In genomic region chr19:17447704-17448189, GRCh38 we compare ENCODE assay signal across 12 cellular contexts. TPM values are rescaled to one million over a fixed set of nuclear protein-coding genes. Genes with fewer than 3 reads are reported as not detected.
DNase-seq lines count a peak whose midpoint lies in the region; ATAC-seq and TF ChIP-seq lines count a peak whose summit lies in the region.
"Had no signal": no experiment of that assay in that cellular context is flagged by ENCODE, and none has a peak within 500 bp of the region (broad histone marks: within the 10 kb centered on the region; RNA-seq: fewer than 3 reads in every experiment).

No MANE protein-coding gene starts in this region.

- no peak overlapping the region for H2BK120ac ChIP-seq in IMR-90 (ENCODE audit: low read depth, low read length)

- peaks cover 9% of the 10 kb centered on the region for H3K4me1 ChIP-seq in CD4-positive, alpha-beta memory T cell (ENCODE audit: insufficient read depth, low read length)
- H3K4me1 ChIP-seq in IMR-90 (ENCODE audit: control insufficient read depth, insufficient read depth, low read length) = no peaks in the 10 kb centered on the region
- H3K4me1 ChIP-seq in endodermal cell (ENCODE audit: control insufficient read depth, insufficient read depth, low read length) = no peaks in the 10 kb centered on the region

- no peaks in the 10 kb centered on the region for H3K36me3 Mint-ChIP-seq in CD4-positive, alpha-beta memory T cell
- H3K36me3 Mint-ChIP-seq in endodermal cell (ENCODE audit: low read depth) (no peaks in the 10 kb centered on the region), osteocyte (ENCODE audit: unreplicated experiment) (no peaks in the 10 kb centered on the region)
- H3K36me3 Mint-ChIP-seq in activated naive CD4-positive, alpha-beta T cell treated with anti-CD3 and anti-CD28 coated beads, Interleukin-2, amount 50 U/mL, for 72 hours = no peaks in the 10 kb centered on the region

- POLR2A ChIA-PET in CD4-positive, alpha-beta memory T cell (lab: Charles Lee; ENCODE audit: partially characterized antibody) = interaction anchor here (1.4 kb wide), 1 partner anchor 52 kb away, joined by 4 read pairs; no protein-coding TSS in a partner anchor
- POLR2A ChIA-PET in IMR-90 (lab: Charles Lee; ENCODE audit: unreplicated experiment) = no interaction called here

- H3K9me1 ChIP-seq in IMR-90 (ENCODE audit: insufficient read depth, low read length) = no peaks in the 10 kb centered on the region

- no peak overlapping the region for H3K27ac Mint-ChIP-seq in CD4-positive, alpha-beta memory T cell
- H3K27ac Mint-ChIP-seq in endodermal cell (no peak overlapping the region), osteocyte (ENCODE audit: unreplicated experiment) (no peak overlapping the region)
- no peak overlapping the region for H3K27ac Mint-ChIP-seq in activated naive CD4-positive, alpha-beta T cell treated with anti-CD3 and anti-CD28 coated beads, Interleukin-2, amount 50 U/mL, for 72 hours
- H3K27ac Mint-ChIP-seq: immature natural killer cell had no signal

- no peak overlapping the region for H3K27ac ChIP-seq in CD4-positive, alpha-beta memory T cell (ENCODE audit: low read depth, low read length)
- no peak overlapping the region for H3K27ac ChIP-seq in IMR-90 (ENCODE audit: insufficient read depth, low read length)
- H3K27ac ChIP-seq in endodermal cell (ENCODE audit: low read depth, low read length) = no peak overlapping the region
- H3K27ac ChIP-seq: thyroid gland had no signal

- CTCF ChIA-PET in CD4-positive, alpha-beta memory T cell (lab: Charles Lee; ENCODE audit: partially characterized antibody) = interaction anchor here (0.7 to 2.2 kb wide), 6 partner anchors 14 to 59 kb away, joined by 3 to 12 read pairs (median 6); partner anchors contain the start of gene CCDC194
- CTCF ChIA-PET in IMR-90 (lab: Yijun Ruan, JAX) = interaction anchor here (0.7 kb wide), 1 partner anchor 19 kb away, joined by 3 read pairs; no protein-coding TSS in a partner anchor

- WGBS in IMR-90 (ENCODE audit: extremely low coverage in 2 of 2, insufficient read length in 1 of 2), 2 experiments = 90% methylated on average over 1 of the region's 9 CpGs; no CpG with 5 or more reads in 1 of the 2 experiments
- WGBS in endodermal cell (ENCODE audit: insufficient coverage in 1 of 2, insufficient read length in 1 of 2), 2 experiments = 25 to 80% methylated on average over 2 to 9 of the region's 9 CpGs

- no peak for TF ChIP-seq RAD21 in IMR-90 (IDR thresholded peaks at IDR 0.05; ENCODE audit: low read length)

- no peak overlapping the region for H2AK5ac ChIP-seq in IMR-90 (ENCODE audit: low read depth, low read length)

- no peak for DNase-seq in CD4-positive, alpha-beta memory T cell
- DNase-seq in IMR-90 (no peak), endodermal cell (no peak), osteocyte (ENCODE audit: extremely low spot score, unreplicated experiment) (no peak), SK-N-DZ (ENCODE audit: low spot score) (no peak), CD1c-positive myeloid dendritic cell (ENCODE audit: extremely low spot score) (no peak), NCI-H524 (lab: John Stamatoyannopoulos, UW) (no peak)
- no peak for DNase-seq in activated naive CD4-positive, alpha-beta T cell treated with anti-CD3 and anti-CD28 coated beads, Interleukin-2, amount 50 U/mL, for 72 hours (ENCODE audit: low spot score in 2 of 2)
- DNase-seq: NCI-H1436 had no signal

- no TSS peak for BruUV-seq in IMR-90 (replicated peaks; lab: Mats Ljungman, UMichigan)

- H3K4ac ChIP-seq in IMR-90 (ENCODE audit: low read depth, low read length) = no peak overlapping the region

- no peaks in the 10 kb centered on the region for H3K79me1 ChIP-seq in IMR-90 (ENCODE audit: low read depth in 1 of 2, low read length in 2 of 2)

- no peak overlapping the region for H3K56ac ChIP-seq in IMR-90 (ENCODE audit: extremely low read depth, insufficient read depth, low read length)

- H3K36me3 ChIP-seq in CD4-positive, alpha-beta memory T cell (ENCODE audit: insufficient read depth, low read length) = no peaks in the 10 kb centered on the region
- H3K36me3 ChIP-seq in IMR-90 (ENCODE audit: control insufficient read depth, insufficient read depth, low read length) (no peaks in the 10 kb centered on the region), endodermal cell (ENCODE audit: control insufficient read depth, insufficient read depth, low read length) (no peaks in the 10 kb centered on the region)
- H3K36me3 ChIP-seq: thyroid gland had no signal

- peak overlapping the region; percentile 27 to 71 (median 60) for H3K4me3 Mint-ChIP-seq in CD4-positive, alpha-beta memory T cell
- H3K4me3 Mint-ChIP-seq in endodermal cell (peak overlapping the region; percentile 61), osteocyte (ENCODE audit: unreplicated experiment) (peak overlapping the region; percentile 50)

- H2BK20ac ChIP-seq in IMR-90 (ENCODE audit: low read depth, low read length) = no peak overlapping the region

- H3K23ac ChIP-seq in IMR-90 (ENCODE audit: low read depth, low read length) = no peak overlapping the region

- H3K4me3 ChIP-seq in CD4-positive, alpha-beta memory T cell (ENCODE audit: low read length in 2 of 2) = no peak overlapping the region
- H3K4me3 ChIP-seq in IMR-90 (ENCODE audit: insufficient read depth, low read depth, low read length) = peak overlapping the region; percentile 30; the same call in 1 of the 2 replicates
- H3K4me3 ChIP-seq in endodermal cell (ENCODE audit: low read length) = peak overlapping the region; percentile 72

- H3K27me3 ChIP-seq in CD4-positive, alpha-beta memory T cell (ENCODE audit: insufficient read depth, low read length) = no peaks in the 10 kb centered on the region
- H3K27me3 ChIP-seq in IMR-90 (ENCODE audit: control insufficient read depth, insufficient read depth, low read length) (peaks cover 12% of the 10 kb centered on the region), endodermal cell (ENCODE audit: control insufficient read depth, insufficient read depth, low read length, poor library complexity, severe bottlenecking) (peaks cover 24% of the 10 kb centered on the region)
- H3K27me3 ChIP-seq: thyroid gland had no signal

- no peak overlapping the region for H4K5ac ChIP-seq in IMR-90 (ENCODE audit: low read depth, low read length)

- in situ Hi-C loops in IMR-90 (cut with MboI; ENCODE audit: low sequenced_read_pairs) = no loop called here

- no peak overlapping the region for H3K14ac ChIP-seq in IMR-90 (replicated peaks; ENCODE audit: low read depth, low read length)

- no peak overlapping the region for H4K8ac ChIP-seq in IMR-90 (ENCODE audit: low read depth in 2 of 2, low read length in 2 of 2)

- peak overlapping the region; percentile 55 for H2AK9ac ChIP-seq in IMR-90 (replicated peaks; ENCODE audit: low read depth, low read length, poor library complexity)

- H4K91ac ChIP-seq in IMR-90 (ENCODE audit: insufficient read depth, low read depth, low read length) = no peak overlapping the region

- no peaks in the 10 kb centered on the region; the same call in 1 of the 2 replicates for H4K20me1 ChIP-seq in IMR-90 (ENCODE audit: insufficient read depth, low read length)

- H2BK5ac ChIP-seq in IMR-90 (ENCODE audit: low read depth, low read length, poor library complexity, severe bottlenecking) = no peak overlapping the region

- TF ChIP-seq CTCF in IMR-90 (conservative IDR thresholded peaks at IDR 0.05; ENCODE audit: low read depth, low read length) = no peak
- no peak for TF ChIP-seq CTCF in endodermal cell (conservative IDR thresholded peaks at IDR 0.05)
- no peak for TF ChIP-seq CTCF in osteocyte (IDR thresholded peaks at IDR 0.05)

- dilution Hi-C loops in IMR-90 (cut with HindIII; ENCODE audit: low sequenced_read_pairs, unreplicated experiment) = no loop called here

- TF ChIP-seq POLR2A in IMR-90 (IDR thresholded peaks at IDR 0.05; ENCODE audit: low read depth, low read length) = no peak

- H3K9ac ChIP-seq in IMR-90 (ENCODE audit: low read depth, low read length) = no peak overlapping the region
- H3K9ac ChIP-seq in endodermal cell (ENCODE audit: extremely low read depth, low read length, poor library complexity, severe bottlenecking) = no peak overlapping the region

- H3K27me3 Mint-ChIP-seq in CD4-positive, alpha-beta memory T cell = peaks cover 9 to 12% of the 10 kb centered on the region in 2 donors
- H3K27me3 Mint-ChIP-seq in endodermal cell (ENCODE audit: insufficient read depth) (peaks cover 36% of the 10 kb centered on the region), osteocyte (ENCODE audit: unreplicated experiment) (peaks cover 16% of the 10 kb centered on the region)

- no peak overlapping the region for H3K18ac ChIP-seq in IMR-90 (ENCODE audit: low read depth, low read length)

- H2AFZ ChIP-seq in IMR-90 (replicated peaks; ENCODE audit: low read length, poor library complexity) = peak overlapping the region; percentile 80

- H3K9me3 ChIP-seq in CD4-positive, alpha-beta memory T cell (ENCODE audit: control insufficient read depth in 1 of 2, low read length in 2 of 2) = no peaks in the 10 kb centered on the region
- no peaks in the 10 kb centered on the region for H3K9me3 ChIP-seq in IMR-90 (ENCODE audit: control insufficient read depth, insufficient read depth, low read length)
- no peaks in the 10 kb centered on the region for H3K9me3 ChIP-seq in endodermal cell (ENCODE audit: control insufficient read depth, low read length)
- H3K9me3 ChIP-seq: thyroid gland had no signal

- H2BK15ac ChIP-seq in IMR-90 (ENCODE audit: low read depth, low read length) = no peak overlapping the region

- intact Hi-C loops in CD4-positive, alpha-beta memory T cell (cut with micrococcal nuclease) = loop anchor here (1.0 kb wide), 1 partner anchor 52 kb away; no protein-coding TSS in a partner anchor
- intact Hi-C loops in IMR-90 (cut with micrococcal nuclease) = no loop called here

- H3K4me2 ChIP-seq in IMR-90 (ENCODE audit: low read depth, low read length) = peak overlapping the region; percentile 17; the same call in 1 of the 2 replicates

- ATAC-seq in IMR-90 (ENCODE audit: low read depth) = no peak
- ATAC-seq in activated naive CD4-positive, alpha-beta T cell treated with anti-CD3 and anti-CD28 coated beads, Interleukin-2, amount 50 U/mL, for 72 hours = no peak

- H3K9me3 Mint-ChIP-seq in CD4-positive, alpha-beta memory T cell = peaks cover 0 to 3% (median 0%) of the 10 kb centered on the region in 8 donors
- H3K9me3 Mint-ChIP-seq in endodermal cell (no peaks in the 10 kb centered on the region), osteocyte (ENCODE audit: unreplicated experiment) (no peaks in the 10 kb centered on the region)
- H3K9me3 Mint-ChIP-seq in activated naive CD4-positive, alpha-beta T cell treated with anti-CD3 and anti-CD28 coated beads, Interleukin-2, amount 50 U/mL, for 72 hours = peaks cover 0 to 4% of the 10 kb centered on the region in 2 donors
- H3K9me3 Mint-ChIP-seq: immature natural killer cell had no signal

- H3K4me1 Mint-ChIP-seq in CD4-positive, alpha-beta memory T cell = peaks cover 4 to 14% (median 5%) of the 10 kb centered on the region in 4 donors
- H3K4me1 Mint-ChIP-seq in endodermal cell = no peaks in the 10 kb centered on the region
- H3K4me1 Mint-ChIP-seq in osteocyte (ENCODE audit: unreplicated experiment) = peaks cover 4% of the 10 kb centered on the region

RNA-seq across cellular contexts. Expression of gene TMEM221, which starts 0.7 kb away (rescaled TPM):
- not detected for total RNA-seq in CD4-positive, alpha-beta memory T cell
- under 1 TPM in 1 of 2 donors, not detected in 1; 0.09 TPM for polyA plus RNA-seq in CD4-positive, alpha-beta memory T cell
- total RNA-seq in IMR-90 (2012; rRNA removed) = not detected in 2 replicates
- 0.06 and 0.12 TPM in 2 replicates for polyA plus RNA-seq in IMR-90 (2012; rRNA removed)
- polyA plus RNA-seq in IMR-90 (2012; cell fraction: cytosol; rRNA removed) = 0.08 and 0.11 TPM in 2 replicates
- polyA plus RNA-seq in IMR-90 (2012; cell fraction: nucleus; rRNA removed; ENCODE audit: low replicate concordance) = 0.04 and 0.11 TPM in 2 replicates
- total RNA-seq in endodermal cell = 1 to 10 TPM; 3.5 to 4.8 TPM
- polyA plus RNA-seq in endodermal cell (2013, experiment 1 of 2) = 2.2 TPM
- 2.0 TPM for polyA plus RNA-seq in endodermal cell (2013, experiment 2 of 2)
- 0.30 and 0.55 TPM in 2 replicates for total RNA-seq in osteocyte
- polyA plus RNA-seq in SK-N-DZ (2014; cell fraction: cytosol; rRNA removed) = 0.07 and 0.25 TPM in 2 replicates
- polyA plus RNA-seq in SK-N-DZ (2014; cell fraction: nucleus; rRNA removed) = not detected in 2 replicates
- total RNA-seq in activated naive CD4-positive, alpha-beta T cell treated with anti-CD3 and anti-CD28 coated beads, Interleukin-2, amount 50 U/mL, for 72 hours = not detected
- total RNA-seq: RPMI7951 had no signal

RNA-seq across cellular contexts. Expression of gene NXNL1, which starts 13.0 kb away (rescaled TPM):
- total RNA-seq in CD4-positive, alpha-beta memory T cell = not detected
- polyA plus RNA-seq in CD4-positive, alpha-beta memory T cell = not detected
- total RNA-seq in IMR-90 (2012; rRNA removed) = not detected in 2 replicates
- polyA plus RNA-seq in IMR-90 (2012; rRNA removed) = not detected in 2 replicates
- polyA plus RNA-seq in IMR-90 (2012; cell fraction: cytosol; rRNA removed) = not detected in 2 replicates
- not detected in 2 replicates for polyA plus RNA-seq in IMR-90 (2012; cell fraction: nucleus; rRNA removed; ENCODE audit: low replicate concordance)
- total RNA-seq in endodermal cell = not detected
- polyA plus RNA-seq in endodermal cell (2013, experiment 1 of 2) = not detected
- polyA plus RNA-seq in endodermal cell (2013, experiment 2 of 2) = not detected
- not detected in 2 replicates for total RNA-seq in osteocyte
- not detected in 2 replicates for polyA plus RNA-seq in SK-N-DZ (2014; cell fraction: cytosol; rRNA removed)
- not detected in 2 replicates for polyA plus RNA-seq in SK-N-DZ (2014; cell fraction: nucleus; rRNA removed)
- not detected for total RNA-seq in activated naive CD4-positive, alpha-beta T cell treated with anti-CD3 and anti-CD28 coated beads, Interleukin-2, amount 50 U/mL, for 72 hours
- total RNA-seq: RPMI7951, thyroid gland had no signal
- polyA plus RNA-seq: immature natural killer cell had no signal

RNA-seq across cellular contexts. Expression of gene SLC27A1, which starts 22.6 kb away (rescaled TPM):
- total RNA-seq in CD4-positive, alpha-beta memory T cell = 10 to 100 TPM in 1 of 2 experiments, 1 to 10 TPM in 1; 9.2 to 10.1 TPM
- polyA plus RNA-seq in CD4-positive, alpha-beta memory T cell = 1 to 10 TPM; 5.2 to 6.6 TPM
- total RNA-seq in IMR-90 (2012; rRNA removed) = 4.8 and 5.6 TPM in 2 replicates
- 12.9 and 15.6 TPM in 2 replicates for polyA plus RNA-seq in IMR-90 (2012; rRNA removed)
- 11.1 and 18.4 TPM in 2 replicates for polyA plus RNA-seq in IMR-90 (2012; cell fraction: cytosol; rRNA removed)
- 37.7 and 82.2 TPM in 2 replicates for polyA plus RNA-seq in IMR-90 (2012; cell fraction: nucleus; rRNA removed; ENCODE audit: low replicate concordance)
- 10 to 100 TPM; 11.8 to 16.9 TPM for total RNA-seq in endodermal cell
- polyA plus RNA-seq in endodermal cell (2013, experiment 1 of 2) = 15.4 TPM
- polyA plus RNA-seq in endodermal cell (2013, experiment 2 of 2) = 12.7 TPM
- 12.5 and 14.8 TPM in 2 replicates for total RNA-seq in osteocyte
- polyA plus RNA-seq in SK-N-DZ (2014; cell fraction: cytosol; rRNA removed) = 3.6 and 5.5 TPM in 2 replicates
- polyA plus RNA-seq in SK-N-DZ (2014; cell fraction: nucleus; rRNA removed) = 10.8 and 19.5 TPM in 2 replicates
- total RNA-seq in activated naive CD4-positive, alpha-beta T cell treated with anti-CD3 and anti-CD28 coated beads, Interleukin-2, amount 50 U/mL, for 72 hours = 1 to 10 TPM; 5.8 to 6.3 TPM

RNA-seq across cellular contexts. Expression of gene MVB12A, which starts 27.9 kb away (rescaled TPM):
- total RNA-seq in CD4-positive, alpha-beta memory T cell = 10 to 100 TPM; 35.4 to 38.0 TPM
- 10 to 100 TPM; 29.5 to 32.6 TPM for polyA plus RNA-seq in CD4-positive, alpha-beta memory T cell
- total RNA-seq in IMR-90 (2012; rRNA removed) = 13.8 and 13.9 TPM in 2 replicates
- 43.9 and 44.3 TPM in 2 replicates for polyA plus RNA-seq in IMR-90 (2012; rRNA removed)
- 35.8 and 58.5 TPM in 2 replicates for polyA plus RNA-seq in IMR-90 (2012; cell fraction: cytosol; rRNA removed)
- 42.9 and 77.3 TPM in 2 replicates for polyA plus RNA-seq in IMR-90 (2012; cell fraction: nucleus; rRNA removed; ENCODE audit: low replicate concordance)
- 10 to 100 TPM; 63.1 to 64.8 TPM for total RNA-seq in endodermal cell
- polyA plus RNA-seq in endodermal cell (2013, experiment 1 of 2) = 58.8 TPM
- 56.2 TPM for polyA plus RNA-seq in endodermal cell (2013, experiment 2 of 2)
- total RNA-seq in osteocyte = 59.2 and 63.2 TPM in 2 replicates
- 149 and 153 TPM in 2 replicates for polyA plus RNA-seq in SK-N-DZ (2014; cell fraction: cytosol; rRNA removed)
- polyA plus RNA-seq in SK-N-DZ (2014; cell fraction: nucleus; rRNA removed) = 92.8 and 117 TPM in 2 replicates
- 10 to 100 TPM; 34.4 to 55.2 TPM for total RNA-seq in activated naive CD4-positive, alpha-beta T cell treated with anti-CD3 and anti-CD28 coated beads, Interleukin-2, amount 50 U/mL, for 72 hours

RNA-seq across cellular contexts. Expression of gene BST2, which starts 42.3 kb away (rescaled TPM):
- 10 to 100 TPM; 55.9 TPM for total RNA-seq in CD4-positive, alpha-beta memory T cell
- polyA plus RNA-seq in CD4-positive, alpha-beta memory T cell = 100 to 1,000 TPM; 143 to 173 TPM
- total RNA-seq in IMR-90 (2012; rRNA removed) (0.18 and 0.28 TPM in 2 replicates), endodermal cell (100 to 1,000 TPM in 1 of 2 donors, 10 to 100 TPM in 1; 50.8 to 147 TPM), osteocyte (1.8 and 2.3 TPM in 2 replicates)
- 0.67 and 0.92 TPM in 2 replicates for polyA plus RNA-seq in IMR-90 (2012; rRNA removed)
- polyA plus RNA-seq in IMR-90 (2012; cell fraction: cytosol; rRNA removed) = 0.78 and 2.3 TPM in 2 replicates
- 0.34 and 0.96 TPM in 2 replicates for polyA plus RNA-seq in IMR-90 (2012; cell fraction: nucleus; rRNA removed; ENCODE audit: low replicate concordance)
- polyA plus RNA-seq in endodermal cell (2013, experiment 1 of 2) = 73.3 TPM
- polyA plus RNA-seq in endodermal cell (2013, experiment 2 of 2) = 80.2 TPM
- 28.7 and 30.0 TPM in 2 replicates for polyA plus RNA-seq in SK-N-DZ (2014; cell fraction: cytosol; rRNA removed)
- polyA plus RNA-seq in SK-N-DZ (2014; cell fraction: nucleus; rRNA removed) = 16.6 and 18.5 TPM in 2 replicates
- 100 to 1,000 TPM in 1 of 2 donors, 10 to 100 TPM in 1; 77.4 to 126 TPM for total RNA-seq in activated naive CD4-positive, alpha-beta T cell treated with anti-CD3 and anti-CD28 coated beads, Interleukin-2, amount 50 U/mL, for 72 hours

Comparison
In these comparisons a context has a peak if more than half of its experiments do, and no peak if none do; other contexts are left out.
1. H3K4me3 ChIP-seq: peak in IMR-90 (single experiment) and endodermal cell (single experiment); none in CD4-positive, alpha-beta memory T cell (0 of 2).
2. Peak in every context shown above with its lines, with median percentiles within 50 percentile points of each other: H3K4me3 Mint-ChIP-seq.